26 cellular contexts compared by ENCODE assay signal in the genomic region with DNA sequence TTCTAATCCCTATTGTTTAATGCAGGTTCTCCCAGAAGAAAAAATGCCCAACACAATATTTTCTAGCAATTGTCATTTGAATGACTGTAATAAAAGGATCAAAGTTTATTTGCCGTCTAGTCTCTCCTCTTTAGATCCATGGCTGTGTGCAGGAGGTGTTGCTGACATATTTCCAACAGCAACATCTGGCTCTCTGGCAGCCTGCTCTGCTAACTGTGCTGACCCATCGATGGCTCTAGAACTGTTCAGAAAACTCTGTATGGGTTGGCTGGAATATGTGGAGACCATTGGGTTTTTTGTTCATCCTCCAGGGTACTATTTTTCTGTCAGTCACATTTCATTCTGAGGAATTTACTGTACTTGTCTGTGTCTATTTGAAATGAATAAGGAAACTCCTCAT.
"Had no signal": no experiment of that assay in that cellular context is flagged by ENCODE, and none has a peak within 500 bp of the region (broad histone marks: within the 10 kb centered on the region; RNA-seq: fewer than 3 reads in every experiment).

No MANE protein-coding gene starts in this region.

- H3K4me1 ChIP-seq: lower lobe of right lung, neural progenitor cell, parathyroid adenoma, psoas muscle, sigmoid colon, spleen, suprapubic skin, thyroid gland, transverse colon, upper lobe of left lung, vagina had no signal

- ATAC-seq: left colon; lower lobe of right lung; natural killer cell; psoas muscle; stimulated activated effector memory CD8-positive, alpha-beta T cell treated with anti-CD3 and anti-CD28 coated beads, Interleukin-12 subunit alpha, Interleukin-12 subunit beta, amount 100 ng/mL, for 72 hours had no signal

- H3K9me3 ChIP-seq: lower lobe of right lung, neutrophil, psoas muscle, sigmoid colon, thyroid gland, transverse colon, upper lobe of left lung, vagina had no signal

- H3K27ac ChIP-seq: lower lobe of right lung, neural progenitor cell, neutrophil, parathyroid adenoma, psoas muscle, sigmoid colon, spleen, suprapubic skin, thyroid gland, transverse colon, upper lobe of left lung, vagina had no signal

- H2AFZ ChIP-seq: parathyroid adenoma had no signal

- H3K27me3 ChIP-seq: neural progenitor cell, neutrophil, sigmoid colon, spleen, suprapubic skin, thyroid gland, transverse colon, upper lobe of left lung, vagina had no signal

- H3K4me2 ChIP-seq: neural progenitor cell had no signal

- H3K9ac ChIP-seq: neural progenitor cell, parathyroid adenoma had no signal

- DNase-seq: hypothalamus; immature natural killer cell; kidney; left colon; lower lobe of right lung; mammary epithelial cell; mesendoderm; naive B cell; natural killer cell; nephron progenitor cell; occipital lobe; psoas muscle; sigmoid colon; small intestine; spleen; stimulated activated CD4-positive, alpha-beta T cell treated with anti-CD3 and anti-CD28 coated beads, Interleukin-4, amount 100 ng/mL, for 24 hours; stimulated activated naive CD4-positive, alpha-beta T cell; thyroid gland; transverse colon; upper lobe of left lung had no signal

- H3K4me3 ChIP-seq: lower lobe of right lung, neural progenitor cell, psoas muscle, sigmoid colon, spleen, suprapubic skin, thyroid gland, transverse colon, upper lobe of left lung, vagina had no signal

- H3K36me3 ChIP-seq: lower lobe of right lung, neural progenitor cell, neutrophil, sigmoid colon, spleen, suprapubic skin, thyroid gland, transverse colon, upper lobe of left lung, vagina had no signal
